ENCODE assay signal across 1 cellular context in genomic region chr22:36304429-36304828, GRCh38.
TF ChIP-seq lines count a peak whose summit lies in the region.

No MANE protein-coding gene starts in this region.

TF ChIP-seq in GM12878, 131 proteins besides CTCF, POLR2A, EP300 and RAD21 (continued from another document):
- TF ChIP-seq NKRF (conservative IDR thresholded peaks at IDR 0.05): no peak
- TF ChIP-seq BHLHE40 (IDR thresholded peaks at IDR 0.05; ENCODE audit: borderline replicate concordance in 1 of 2, low read depth in 2 of 2, low read length in 1 of 2): no peak
- no peak for TF ChIP-seq HDAC2 (IDR thresholded peaks at IDR 0.05)
- TF ChIP-seq MAX (IDR thresholded peaks at IDR 0.05; ENCODE audit: low read depth, low read length): no peak
- no peak for TF ChIP-seq TBL1XR1 (IDR thresholded peaks at IDR 0.05; ENCODE audit: low read depth, low read length)
- no peak for TF ChIP-seq HDGF (IDR thresholded peaks at IDR 0.05)
- TF ChIP-seq HCFC1 (IDR thresholded peaks at IDR 0.05; ENCODE audit: low read length): no peak
- TF ChIP-seq SREBF1 (IDR thresholded peaks at IDR 0.05; ENCODE audit: low read length): no peak
- no peak for TF ChIP-seq RELB (IDR thresholded peaks at IDR 0.05; ENCODE audit: low read depth)
- no peak for TF ChIP-seq POLR2AphosphoS2 (IDR thresholded peaks at IDR 0.05; ENCODE audit: low read depth, low read length)
- TF ChIP-seq CREB1 (IDR thresholded peaks at IDR 0.05; ENCODE audit: low read depth): no peak
- no peak for TF ChIP-seq MLLT1 (IDR thresholded peaks at IDR 0.05)
